Comparison of ENCODE assay signal across 18 cellular contexts in genomic region chr7:66379761-66380160, GRCh38.
A peak's percentile ranks its signal among the peaks of the same experiment; 100 is the strongest.
DNase-seq lines count a peak whose midpoint lies in the region; ATAC-seq and TF ChIP-seq lines count a peak whose summit lies in the region.
"Had no signal": no experiment of that assay in that cellular context is flagged by ENCODE, and none has a peak within 500 bp of the region (broad histone marks: within the 10 kb centered on the region; RNA-seq: fewer than 3 reads in every experiment).

No MANE protein-coding gene starts in this region.

- intact Hi-C loops in dorsolateral prefrontal cortex (cut with DNase I) (no loop called here), upper lobe of right lung (cut with DNase I) (no loop called here)

- H3K27ac ChIP-seq in brain microvascular endothelial cell (peak overlapping the region; percentile 32), dorsolateral prefrontal cortex (no peak overlapping the region), upper lobe of right lung (no peak overlapping the region)
- H3K27ac ChIP-seq: cardiac muscle cell, prostate gland had no signal

- peak; percentile 54 for DNase-seq in AG10803 (ENCODE audit: low read depth)
- peak; percentile 76 for DNase-seq in M059J (ENCODE audit: low read depth)
- peak; percentile 27 for DNase-seq in brain microvascular endothelial cell
- DNase-seq in foreskin fibroblast: peak; percentile 81
- no peak for DNase-seq in dorsolateral prefrontal cortex
- no peak for DNase-seq in activated CD8-positive, alpha-beta memory T cell treated with anti-CD3 and anti-CD28 coated beads, Interleukin-2, amount 50 U/mL, for 48 hours
- DNase-seq in upper lobe of right lung: no peak
- DNase-seq: activated CD4-positive, alpha-beta T cell treated with anti-CD3 and anti-CD28 coated beads, Interleukin-2, amount 50 U/mL, for 1 hour; effector CD4-positive, alpha-beta T cell; GDM1; naive thymus-derived CD8-positive, alpha-beta T cell; NCI-H2029 treated with DMSO at 0.1 percent for 48 hours; NCI-H524; stimulated activated naive CD8-positive, alpha-beta T cell treated with anti-CD3 and anti-CD28 coated beads, Interleukin-15, Interleukin-2, amounts not matched to agents 100 U/mL and 50 U/mL, for 24 hours had no signal

- TF ChIP-seq CTCF in AG10803 (conservative IDR thresholded peaks at IDR 0.05; ENCODE audit: low read length) (no peak), brain microvascular endothelial cell (IDR thresholded peaks at IDR 0.05; ENCODE audit: low read depth, low read length, missing control alignments) (no peak), foreskin fibroblast (IDR thresholded peaks at IDR 0.05; ENCODE audit: low read depth, low read length) (no peak), dorsolateral prefrontal cortex (IDR thresholded peaks at IDR 0.05 in 54 of 56, conservative IDR thresholded peaks at IDR 0.05 in 2 of 56; ENCODE audit: low read depth in 1 of 56, partially characterized antibody in 56 of 56) (no peak), upper lobe of right lung (IDR thresholded peaks at IDR 0.05) (no peak)

- H3K4me3 ChIP-seq in AG10803 (ENCODE audit: low read length) (no peak overlapping the region), brain microvascular endothelial cell (ENCODE audit: low read depth, low read length) (no peak overlapping the region), foreskin fibroblast (ENCODE audit: low read depth in 1 of 2, low read length in 2 of 2) (no peak overlapping the region), dorsolateral prefrontal cortex (no peak overlapping the region), upper lobe of right lung (no peak overlapping the region)
- H3K4me3 ChIP-seq: cardiac muscle cell, prostate gland had no signal

- in situ Hi-C loops in brain microvascular endothelial cell (cut with HindIII; ENCODE audit: low pct_ligation_motif_present, low sequenced_read_pairs): no loop called here

- H3K4me1 ChIP-seq in upper lobe of right lung: no peaks in the 10 kb centered on the region
- H3K4me1 ChIP-seq: prostate gland had no signal

- H3K9me3 ChIP-seq in upper lobe of right lung: no peaks in the 10 kb centered on the region
- H3K9me3 ChIP-seq: prostate gland had no signal

- H3K27me3 ChIP-seq in brain microvascular endothelial cell (replicated peaks): no peaks in the 10 kb centered on the region
- H3K27me3 ChIP-seq in dorsolateral prefrontal cortex: no peaks in the 10 kb centered on the region
- no peaks in the 10 kb centered on the region for H3K27me3 ChIP-seq in upper lobe of right lung
- H3K27me3 ChIP-seq: cardiac muscle cell had no signal

- ATAC-seq in activated CD4-positive, CD25-positive, alpha-beta regulatory T cell treated with anti-CD3 and anti-CD28 coated beads, Interleukin-2, amount 50 U/mL, for 24 hours: no peak
- ATAC-seq in upper lobe of right lung: no peak
- ATAC-seq: activated naive CD4-positive, alpha-beta T cell treated with anti-CD3 and anti-CD28 coated beads, Interleukin-2, amount 50 U/mL, for 72 hours; naive thymus-derived CD8-positive, alpha-beta T cell; stimulated activated naive CD8-positive, alpha-beta T cell treated with anti-CD3 and anti-CD28 coated beads, Interleukin-15, Interleukin-2, amounts not matched to agents 100 U/mL and 50 U/mL, for 24 hours had no signal

- no peaks in the 10 kb centered on the region for H3K36me3 ChIP-seq in brain microvascular endothelial cell (replicated peaks)
- H3K36me3 ChIP-seq in upper lobe of right lung: no peaks in the 10 kb centered on the region
- H3K36me3 ChIP-seq: cardiac muscle cell, prostate gland had no signal

Comparison
In these comparisons a context has a peak if more than half of its experiments do, and no peak if none do; other contexts are left out.
1. DNase-seq: peak in AG10803 (single experiment), M059J (single experiment), brain microvascular endothelial cell (single experiment) and foreskin fibroblast (2 of 2); none in dorsolateral prefrontal cortex (0 of 10), activated CD8-positive, alpha-beta memory T cell treated with anti-CD3 and anti-CD28 coated beads, Interleukin-2, amount 50 U/mL, for 48 hours (single experiment) and upper lobe of right lung (single experiment).